1 cellular context compared by ENCODE assay signal in genomic region chr2:172710584-172711024, GRCh38.
A peak's percentile ranks its signal among the peaks of the same experiment; 100 is the strongest.
TF ChIP-seq lines count a peak whose summit lies in the region.

No MANE protein-coding gene starts in this region.

TF ChIP-seq in HEK293, 187 proteins besides CTCF, POLR2A, EP300 and RAD21 (continued from another document and continues in another):
- TF ChIP-seq PRDM4 (tag by site-specific recombination; IDR thresholded peaks at IDR 0.05) (no peak), HIC1 (tag by site-specific recombination; IDR thresholded peaks at IDR 0.05) (peak; percentile 44; the same call in 1 of the 2 replicates), PRDM2 (tag by site-specific recombination; IDR thresholded peaks at IDR 0.05; ENCODE audit: borderline replicate concordance) (no peak), ZNF274 (IDR thresholded peaks at IDR 0.05; ENCODE audit: low read length) (no peak), ZNF274 (tag by site-specific recombination; IDR thresholded peaks at IDR 0.05; ENCODE audit: borderline replicate concordance) (no peak), ZNF354C (tag by site-specific recombination; IDR thresholded peaks at IDR 0.05; ENCODE audit: borderline replicate concordance, low read depth) (no peak), ZBTB7A (tag by site-specific recombination; IDR thresholded peaks at IDR 0.05; ENCODE audit: low read depth) (no peak), ZNF555 (tag by site-specific recombination; conservative IDR thresholded peaks at IDR 0.05) (no peak), ZNF280C (tag by site-specific recombination; IDR thresholded peaks at IDR 0.05) (no peak), ZSCAN16 (tag by site-specific recombination; IDR thresholded peaks at IDR 0.05) (no peak), ZNF423 (tag by site-specific recombination; IDR thresholded peaks at IDR 0.05) (no peak), ZNF561 (tag by site-specific recombination; IDR thresholded peaks at IDR 0.05; ENCODE audit: borderline replicate concordance) (no peak), ZSCAN5A (tag by site-specific recombination; IDR thresholded peaks at IDR 0.05) (no peak), ZNF366 (tag by site-specific recombination; conservative IDR thresholded peaks at IDR 0.05) (peak; percentile 84), REST (tag by site-specific recombination; IDR thresholded peaks at IDR 0.05) (no peak), ZNF560 (tag by site-specific recombination; IDR thresholded peaks at IDR 0.05; ENCODE audit: borderline replicate concordance) (no peak), ZNF501 (tag by site-specific recombination; IDR thresholded peaks at IDR 0.05) (0 out of 2 replicates have a peak, but pooled peaks have one; percentile 45), PRDM6 (tag by site-specific recombination; IDR thresholded peaks at IDR 0.05) (peak; percentile 87), ZNF704 (tag by site-specific recombination; IDR thresholded peaks at IDR 0.05) (no peak), ZNF394 (tag by site-specific recombination; IDR thresholded peaks at IDR 0.05; ENCODE audit: borderline replicate concordance) (peak; percentile 73; the same call in 1 of the 2 replicates), ZNF645 (tag by site-specific recombination; IDR thresholded peaks at IDR 0.05) (no peak), OVOL3 (tag by site-specific recombination; IDR thresholded peaks at IDR 0.05) (no peak), TCF7L2 (IDR thresholded peaks at IDR 0.05; ENCODE audit: borderline replicate concordance, low read depth, low read length) (no peak), ZNF184 (tag by site-specific recombination; IDR thresholded peaks at IDR 0.05) (0 out of 2 replicates have a peak, but pooled peaks have one; percentile 78), MYNN (tag by site-specific recombination; IDR thresholded peaks at IDR 0.05; ENCODE audit: borderline replicate concordance) (no peak), ZFP3 (tag by site-specific recombination; IDR thresholded peaks at IDR 0.05; ENCODE audit: low read depth) (no peak), ZNF624 (tag by site-specific recombination; IDR thresholded peaks at IDR 0.05) (no peak)
